Comparison of ENCODE assay signal across 17 cellular contexts in the genomic region with DNA sequence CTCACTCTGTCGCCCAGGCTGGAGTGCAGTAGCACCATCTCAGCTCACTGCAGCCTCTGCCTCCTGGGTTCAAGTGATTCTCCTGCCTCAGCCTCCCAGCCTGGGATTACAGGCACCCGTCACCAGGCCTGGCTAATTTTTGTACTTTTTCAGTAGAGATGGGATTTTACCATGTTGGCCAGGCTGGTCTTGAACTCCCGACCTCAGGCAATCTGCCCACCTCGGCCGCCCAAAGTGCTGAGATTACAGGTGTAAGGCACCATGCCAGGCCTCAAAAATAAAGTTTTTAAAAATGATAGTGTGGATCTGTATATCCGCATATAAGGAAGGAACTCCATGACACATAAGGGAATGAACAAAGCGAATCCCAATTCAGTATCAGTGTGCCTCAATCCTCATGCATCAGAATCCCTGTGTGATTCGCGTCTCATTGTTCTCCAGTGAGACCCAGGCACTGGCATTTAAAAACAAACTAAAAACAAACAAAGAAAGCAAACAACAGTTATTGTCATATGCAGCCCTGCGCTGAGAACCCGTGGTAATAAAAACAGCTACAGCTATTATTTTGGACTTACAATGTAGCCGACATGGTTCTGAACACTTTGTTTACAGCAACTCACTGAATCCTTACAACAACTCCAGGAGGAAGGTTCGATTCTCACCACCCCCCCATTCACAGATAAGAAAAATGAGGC.
"Had no signal": no experiment of that assay in that cellular context is flagged by ENCODE, and none has a peak within 500 bp of the region (broad histone marks: within the 10 kb centered on the region; RNA-seq: fewer than 3 reads in every experiment).

No MANE protein-coding gene starts in this region.

- H3K36me3 ChIP-seq: heart right ventricle had no signal

- H3K27me3 ChIP-seq: heart right ventricle had no signal

- H3K9me3 Mint-ChIP-seq: activated naive CD4-positive, alpha-beta T cell treated with anti-CD3 and anti-CD28 coated beads for 36 hours; activated T-helper 1 cell treated with anti-CD3 and anti-CD28 coated beads, Interleukin-12 subunit alpha, Interleukin-12 subunit beta, Interleukin-2, Interleukin-4 antibody, amounts not matched to agents 30 ng/mL and 10 ng/mL and 1 ng/mL, durations not matched to agents 14 hours and 24 hours and 36 hours; effector memory CD8-positive, alpha-beta T cell; naive thymus-derived CD4-positive, alpha-beta T cell; stimulated activated naive CD8-positive, alpha-beta T cell treated with anti-CD3 and anti-CD28 coated beads, Interleukin-15, amount 100 ng/mL, for 72 hours; T-helper 2 cell treated with Interferon-gamma antibody and Interleukin-4, amounts not matched to agents 5 μg/mL and 100 μg/mL, for 36 hours; type B pancreatic cell had no signal

- DNase-seq: activated CD4-positive, alpha-beta T cell treated with anti-CD3 and anti-CD28 coated beads, Interleukin-2, amount 50 U/mL, for 1 hour; activated CD8-positive, alpha-beta memory T cell treated with anti-CD3 and anti-CD28 coated beads for 24 hours; activated naive CD4-positive, alpha-beta T cell treated with anti-CD3 and anti-CD28 coated beads for 36 hours; dermis blood vessel endothelial cell; effector memory CD8-positive, alpha-beta T cell; heart right ventricle; mammary epithelial cell; mucosa of descending colon; naive thymus-derived CD4-positive, alpha-beta T cell; retina; stimulated activated naive CD8-positive, alpha-beta T cell treated with anti-CD3 and anti-CD28 coated beads, Interleukin-15, amount 100 ng/mL, for 72 hours had no signal

- H3K27ac Mint-ChIP-seq: activated naive CD4-positive, alpha-beta T cell treated with anti-CD3 and anti-CD28 coated beads for 36 hours; activated T-helper 1 cell treated with anti-CD3 and anti-CD28 coated beads, Interleukin-12 subunit alpha, Interleukin-12 subunit beta, Interleukin-2, Interleukin-4 antibody, amounts not matched to agents 30 ng/mL and 10 ng/mL and 1 ng/mL, durations not matched to agents 14 hours and 24 hours and 36 hours; effector memory CD8-positive, alpha-beta T cell; stimulated activated naive CD8-positive, alpha-beta T cell treated with anti-CD3 and anti-CD28 coated beads, Interleukin-15, amount 100 ng/mL, for 72 hours; T-helper 2 cell treated with Interferon-gamma antibody and Interleukin-4, amounts not matched to agents 5 μg/mL and 100 μg/mL, for 36 hours; type B pancreatic cell had no signal

- H3K4me1 ChIP-seq: parathyroid adenoma had no signal

- H3K4me3 ChIP-seq: heart right ventricle, mucosa of descending colon had no signal

- H3K36me3 Mint-ChIP-seq: naive thymus-derived CD4-positive, alpha-beta T cell; type B pancreatic cell had no signal

- ATAC-seq: activated CD4-positive, CD25-positive, alpha-beta regulatory T cell treated with anti-CD3 and anti-CD28 coated beads, Interleukin-2, amount 50 U/mL, for 24 hours; effector memory CD8-positive, alpha-beta T cell; heart right ventricle; mucosa of descending colon; naive thymus-derived CD4-positive, alpha-beta T cell; stimulated activated naive CD8-positive, alpha-beta T cell treated with anti-CD3 and anti-CD28 coated beads, Interleukin-15, amount 100 ng/mL, for 72 hours had no signal

- H3K4me3 Mint-ChIP-seq: activated naive CD4-positive, alpha-beta T cell treated with anti-CD3 and anti-CD28 coated beads for 36 hours; activated T-helper 1 cell treated with anti-CD3 and anti-CD28 coated beads, Interleukin-12 subunit alpha, Interleukin-12 subunit beta, Interleukin-2, Interleukin-4 antibody, amounts not matched to agents 30 ng/mL and 10 ng/mL and 1 ng/mL, durations not matched to agents 14 hours and 24 hours and 36 hours; effector memory CD8-positive, alpha-beta T cell; naive thymus-derived CD4-positive, alpha-beta T cell; stimulated activated naive CD8-positive, alpha-beta T cell treated with anti-CD3 and anti-CD28 coated beads, Interleukin-15, amount 100 ng/mL, for 72 hours; T-helper 2 cell treated with Interferon-gamma antibody and Interleukin-4, amounts not matched to agents 5 μg/mL and 100 μg/mL, for 36 hours; type B pancreatic cell had no signal

- H3K27ac ChIP-seq: epithelial cell of prostate, heart right ventricle, parathyroid adenoma had no signal

- H3K9me3 ChIP-seq: heart right ventricle, mucosa of descending colon had no signal

- H3K4me1 Mint-ChIP-seq: stimulated activated naive CD8-positive, alpha-beta T cell treated with anti-CD3 and anti-CD28 coated beads, Interleukin-15, amount 100 ng/mL, for 72 hours had no signal
